In the genomic region with DNA sequence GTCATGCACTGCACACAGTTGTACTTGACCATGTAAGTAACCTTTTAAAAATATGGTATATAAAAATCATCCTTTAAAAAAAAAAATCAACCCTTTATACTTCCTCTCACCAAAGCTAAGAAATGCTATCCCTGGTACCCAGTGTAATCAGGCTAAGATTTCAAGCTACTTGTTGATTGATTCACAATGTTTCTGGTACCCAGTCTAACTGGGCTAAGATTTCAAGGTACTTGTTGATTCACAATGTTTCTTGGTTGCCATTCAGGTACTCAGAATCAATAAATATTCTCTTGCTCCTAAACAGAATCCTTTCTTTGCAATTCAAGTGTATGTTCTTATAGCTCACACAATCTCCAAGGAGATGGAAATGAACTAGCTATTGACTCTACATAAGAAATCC, we compare ENCODE assay signal across 25 cellular contexts.
"Had no signal": no experiment of that assay in that cellular context is flagged by ENCODE, and none has a peak within 500 bp of the region (broad histone marks: within the 10 kb centered on the region; RNA-seq: fewer than 3 reads in every experiment).

No MANE protein-coding gene starts in this region.

- H2AFZ ChIP-seq: parathyroid adenoma had no signal

- H3K27ac ChIP-seq: ovary, parathyroid adenoma, psoas muscle, right lobe of liver, sigmoid colon, stomach, thoracic aorta, thyroid gland, tibial nerve, upper lobe of left lung, vagina had no signal

- H3K9me3 ChIP-seq: ovary, psoas muscle, right lobe of liver, sigmoid colon, stomach, thoracic aorta, thyroid gland, tibial nerve, upper lobe of left lung, vagina had no signal

- H3K36me3 ChIP-seq: ovary, sigmoid colon, thoracic aorta, thyroid gland had no signal

- H3K9ac ChIP-seq: parathyroid adenoma had no signal

- H3K79me2 ChIP-seq: parathyroid adenoma had no signal

- FAIRE-seq: urothelium cell line had no signal

- H3K4me3 ChIP-seq: ovary, psoas muscle, right lobe of liver, sigmoid colon, stomach, thoracic aorta, thyroid gland, tibial nerve, upper lobe of left lung, vagina had no signal

- DNase-seq: naive thymus-derived CD8-positive, alpha-beta T cell; nephron progenitor cell; occipital lobe; ovary; posterior cingulate gyrus; psoas muscle; right cardiac atrium; right lobe of liver; sigmoid colon; small intestine; stimulated activated CD4-positive, alpha-beta T cell treated with anti-CD3 and anti-CD28 coated beads, Interleukin-15, amount 100 ng/mL, for 24 hours; stimulated activated CD4-positive, alpha-beta T cell treated with anti-CD3 and anti-CD28 coated beads, Interleukin-2, amount 100 ng/mL, for 24 hours; stimulated activated CD4-positive, alpha-beta T cell treated with anti-CD3 and anti-CD28 coated beads, Interleukin-2, amount 100 ng/mL, for 48 hours; stimulated activated CD4-positive, alpha-beta T cell treated with anti-CD3 and anti-CD28 coated beads, Interleukin-4, amount 100 ng/mL, for 24 hours; stimulated activated naive B cell treated with anti-CD40 and anti-IgM and Interleukin-4, amounts not matched to agents 10 μg/mL and 1 μg/mL and 100 μg/mL, for 72 hours; stimulated activated naive CD4-positive, alpha-beta T cell treated with Interleukin-2 at 50 U/mL for 16 hours; stomach; thyroid gland; trophoblast cell; upper lobe of left lung had no signal

- H3K4me1 ChIP-seq: parathyroid adenoma, thyroid gland, vagina had no signal

- H3K27me3 ChIP-seq: ovary, right lobe of liver, sigmoid colon, stomach, thyroid gland, tibial nerve, upper lobe of left lung, vagina had no signal
